Comparison of ENCODE assay signal across 22 cellular contexts in the genomic region with DNA sequence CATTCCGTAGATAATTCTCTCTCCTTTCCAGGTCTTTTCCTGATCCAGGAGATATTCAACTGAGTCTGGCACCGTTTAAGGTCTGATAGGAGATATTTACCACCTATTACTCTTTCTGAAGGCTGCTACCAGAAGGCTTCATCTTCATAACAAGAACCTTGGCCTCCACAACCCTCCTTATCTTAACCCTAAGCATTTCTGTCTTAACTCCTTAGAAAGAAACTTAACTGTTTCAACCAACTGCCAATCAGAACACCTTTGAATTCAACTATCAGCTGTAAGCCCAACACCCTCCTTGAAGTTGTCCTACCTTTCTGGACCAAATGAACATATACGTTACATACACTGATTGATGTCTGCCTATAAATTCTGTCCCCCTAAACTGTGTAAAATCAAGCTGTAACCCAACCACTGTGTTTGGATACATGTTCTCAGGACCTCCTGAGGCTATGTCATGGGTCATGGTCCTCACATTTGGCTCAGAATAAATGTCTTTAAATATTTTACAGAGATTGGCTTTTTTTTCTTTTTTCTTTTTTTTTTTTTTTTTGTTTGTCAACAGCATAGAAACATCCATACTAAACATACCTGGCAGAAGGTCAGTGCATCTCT. TPM values are rescaled to one million over a fixed set of nuclear protein-coding genes. Genes with fewer than 3 reads are reported as not detected.
DNase-seq lines count a peak whose midpoint lies in the region; ATAC-seq, FAIRE-seq and TF ChIP-seq lines count a peak whose summit lies in the region.
"Had no signal": no experiment of that assay in that cellular context is flagged by ENCODE, and none has a peak within 500 bp of the region (broad histone marks: within the 10 kb centered on the region; RNA-seq: fewer than 3 reads in every experiment).

No MANE protein-coding gene starts in this region.

- H3K4me3 Mint-ChIP-seq in activated naive CD8-positive, alpha-beta T cell treated with anti-CD3 and anti-CD28 coated beads, Interleukin-2, amount 10 ng/mL, durations not matched to agents 7 days and 5 days = no peak overlapping the region
- H3K4me3 Mint-ChIP-seq in activated naive CD8-positive, alpha-beta T cell treated with anti-CD3 and anti-CD28 coated beads for 36 hours = no peak overlapping the region
- H3K4me3 Mint-ChIP-seq in CD14-positive monocyte = no peak overlapping the region

- DNase-seq in activated naive CD8-positive, alpha-beta T cell treated with anti-CD3 and anti-CD28 coated beads, Interleukin-2, amount 10 ng/mL, durations not matched to agents 7 days and 5 days = no peak
- DNase-seq in activated naive CD8-positive, alpha-beta T cell treated with anti-CD3 and anti-CD28 coated beads for 36 hours = no peak
- no peak for DNase-seq in epithelial cell of prostate (ENCODE audit: low read depth, low spot score)
- no peak for DNase-seq in CD14-positive monocyte (ENCODE audit: low spot score)
- DNase-seq in stimulated activated CD4-positive, alpha-beta T cell treated with anti-CD3 and anti-CD28 coated beads, Interleukin-2, amount 100 ng/mL, for 24 hours = no peak
- DNase-seq in activated CD4-positive, CD25-positive, alpha-beta regulatory T cell (lab: John Stamatoyannopoulos, UW) = no peak
- DNase-seq: EL; GF-D8; NCI-H1105; NCI-H146; NCI-H2081; NCI-H2171; NCI-H345; NCI-H524; NCI-H774; NK-92 treated with Interleukin-12 subunit alpha and Interleukin-12 subunit beta, amount 100 ng/mL, for 24 hours; Peyer's patch had no signal

- peaks cover 6% of the 10 kb centered on the region for H3K9me3 Mint-ChIP-seq in activated naive CD8-positive, alpha-beta T cell treated with anti-CD3 and anti-CD28 coated beads, Interleukin-2, amount 10 ng/mL, durations not matched to agents 7 days and 5 days
- peaks cover 8% of the 10 kb centered on the region for H3K9me3 Mint-ChIP-seq in activated naive CD8-positive, alpha-beta T cell treated with anti-CD3 and anti-CD28 coated beads for 36 hours
- peaks cover 0 to 9% (median 0%) of the 10 kb centered on the region in 7 donors for H3K9me3 Mint-ChIP-seq in CD14-positive monocyte

- FAIRE-seq in TTC549 (lab: Jason Lieb, UNC) = peak; percentile 23
- FAIRE-seq: H54 had no signal

- H3K4me1 Mint-ChIP-seq in activated naive CD8-positive, alpha-beta T cell treated with anti-CD3 and anti-CD28 coated beads, Interleukin-2, amount 10 ng/mL, durations not matched to agents 7 days and 5 days = peaks cover 6% of the 10 kb centered on the region
- peaks cover 31% of the 10 kb centered on the region for H3K4me1 Mint-ChIP-seq in activated naive CD8-positive, alpha-beta T cell treated with anti-CD3 and anti-CD28 coated beads for 36 hours
- H3K4me1 Mint-ChIP-seq in CD14-positive monocyte = peaks cover 13% of the 10 kb centered on the region

- POLR2A ChIA-PET in activated naive CD8-positive, alpha-beta T cell treated with anti-CD3 and anti-CD28 coated beads, Interleukin-2, amount 10 ng/mL, durations not matched to agents 7 days and 5 days (lab: Charles Lee) = no interaction called here

- H3K27me3 Mint-ChIP-seq in activated naive CD8-positive, alpha-beta T cell treated with anti-CD3 and anti-CD28 coated beads, Interleukin-2, amount 10 ng/mL, durations not matched to agents 7 days and 5 days = no peaks in the 10 kb centered on the region
- H3K27me3 Mint-ChIP-seq in activated naive CD8-positive, alpha-beta T cell treated with anti-CD3 and anti-CD28 coated beads for 36 hours = no peaks in the 10 kb centered on the region
- H3K27me3 Mint-ChIP-seq in CD14-positive monocyte (ENCODE audit: low read depth in 3 of 3) = no peaks in the 10 kb centered on the region

- ATAC-seq in activated naive CD8-positive, alpha-beta T cell treated with anti-CD3 and anti-CD28 coated beads, Interleukin-2, amount 10 ng/mL, durations not matched to agents 7 days and 5 days (ENCODE audit: low read depth) = no peak

- H3K27ac Mint-ChIP-seq in activated naive CD8-positive, alpha-beta T cell treated with anti-CD3 and anti-CD28 coated beads, Interleukin-2, amount 10 ng/mL, durations not matched to agents 7 days and 5 days = peak overlapping the region; percentile 1
- no peak overlapping the region for H3K27ac Mint-ChIP-seq in activated naive CD8-positive, alpha-beta T cell treated with anti-CD3 and anti-CD28 coated beads for 36 hours
- H3K27ac Mint-ChIP-seq in CD14-positive monocyte = no peak overlapping the region

- H3K36me3 Mint-ChIP-seq in activated naive CD8-positive, alpha-beta T cell treated with anti-CD3 and anti-CD28 coated beads, Interleukin-2, amount 10 ng/mL, durations not matched to agents 7 days and 5 days = peaks cover 26% of the 10 kb centered on the region
- H3K36me3 Mint-ChIP-seq in activated naive CD8-positive, alpha-beta T cell treated with anti-CD3 and anti-CD28 coated beads for 36 hours = peaks cover 38% of the 10 kb centered on the region
- peaks cover 0 to 4% of the 10 kb centered on the region in 2 donors for H3K36me3 Mint-ChIP-seq in CD14-positive monocyte

- intact Hi-C loops in CD14-positive monocyte (cut with micrococcal nuclease) = no loop called here

- TF ChIP-seq CTCF in CD14-positive monocyte (IDR thresholded peaks at IDR 0.05) = no peak

- H3K27ac ChIP-seq in epithelial cell of prostate = peak overlapping the region; percentile 49
- H3K27ac ChIP-seq: C4-2B, KMS-11, Peyer's patch, SJSA1 had no signal

RNA-seq across cellular contexts. Expression of gene TNFAIP3, which starts 6.6 kb away (rescaled TPM):
- 10 to 100 TPM; 88.6 to 89.5 TPM for total RNA-seq in activated naive CD8-positive, alpha-beta T cell treated with anti-CD3 and anti-CD28 coated beads, Interleukin-2, amount 10 ng/mL, durations not matched to agents 7 days and 5 days
- 100 to 1,000 TPM; 214 to 222 TPM for total RNA-seq in activated naive CD8-positive, alpha-beta T cell treated with anti-CD3 and anti-CD28 coated beads for 36 hours
- 10 to 100 TPM; 35.5 to 38.4 TPM for polyA plus RNA-seq in CD14-positive monocyte
